Comparison of ENCODE assay signal across 1 cellular context in the genomic region with DNA sequence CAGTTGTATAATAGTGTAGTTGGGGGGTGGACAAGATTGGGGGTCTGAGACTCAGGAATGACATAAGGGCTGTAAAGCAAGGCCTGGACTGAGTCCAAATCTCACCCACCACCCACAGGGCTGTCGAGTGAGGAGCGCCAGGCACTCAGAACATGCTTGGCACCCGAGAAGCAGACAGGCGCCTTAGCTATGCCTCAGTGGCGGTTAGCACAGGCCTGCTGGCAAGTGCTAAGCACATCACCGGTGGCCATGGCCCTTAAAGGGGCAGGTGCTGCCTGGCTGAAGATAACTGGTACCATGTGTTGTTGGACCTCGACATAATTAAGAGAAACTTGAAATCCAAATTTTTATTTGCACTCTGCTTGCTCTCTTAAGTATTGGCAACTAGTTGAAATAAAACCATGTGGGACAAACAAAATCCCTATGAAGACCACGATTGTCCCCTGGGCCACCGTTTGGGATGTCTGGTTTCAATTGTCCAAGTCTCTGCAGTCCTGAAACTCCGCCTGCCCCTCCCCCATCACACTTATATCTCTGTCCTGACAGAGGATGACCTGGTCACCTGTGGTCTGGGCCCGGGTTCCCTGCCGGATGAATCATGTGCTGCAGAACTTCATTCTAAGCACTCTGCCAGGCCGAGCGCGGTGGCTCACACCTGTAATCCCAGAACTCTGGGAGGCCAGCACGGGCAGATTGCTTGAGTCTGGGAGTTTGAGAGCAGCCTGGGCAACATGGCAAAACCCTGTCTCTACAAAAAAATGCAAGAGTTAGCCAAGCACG.
TF ChIP-seq lines count a peak whose summit lies in the region.

No MANE protein-coding gene starts in this region.

TF ChIP-seq in IMR-90, 13 proteins besides CTCF, POLR2A, EP300 and RAD21 (continued from another document):
- TF ChIP-seq, protein P1, sequence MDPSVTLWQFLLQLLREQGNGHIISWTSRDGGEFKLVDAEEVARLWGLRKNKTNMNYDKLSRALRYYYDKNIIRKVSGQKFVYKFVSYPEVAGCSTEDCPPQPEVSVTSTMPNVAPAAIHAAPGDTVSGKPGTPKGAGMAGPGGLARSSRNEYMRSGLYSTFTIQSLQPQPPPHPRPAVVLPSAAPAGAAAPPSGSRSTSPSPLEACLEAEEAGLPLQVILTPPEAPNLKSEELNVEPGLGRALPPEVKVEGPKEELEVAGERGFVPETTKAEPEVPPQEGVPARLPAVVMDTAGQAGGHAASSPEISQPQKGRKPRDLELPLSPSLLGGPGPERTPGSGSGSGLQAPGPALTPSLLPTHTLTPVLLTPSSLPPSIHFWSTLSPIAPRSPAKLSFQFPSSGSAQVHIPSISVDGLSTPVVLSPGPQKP (IDR thresholded peaks at IDR 0.05; ENCODE audit: borderline replicate concordance, low read depth, low read length), result no peak
